In genomic region chr16:30692381-30693074, GRCh38 we compare ENCODE assay signal across 1 cellular context.
TF ChIP-seq lines count a peak whose summit lies in the region.

No MANE protein-coding gene starts in this region.

TF ChIP-seq in IMR-90, 13 proteins besides CTCF, POLR2A, EP300 and RAD21:
- TF ChIP-seq RFX5 (IDR thresholded peaks at IDR 0.05; ENCODE audit: low read depth, low read length): no peak
- TF ChIP-seq MAFK (IDR thresholded peaks at IDR 0.05; ENCODE audit: low read depth, low read length): no peak
- TF ChIP-seq RCOR1 (IDR thresholded peaks at IDR 0.05; ENCODE audit: insufficient replicate concordance, low read length): no peak
- no peak for TF ChIP-seq SMC3 (IDR thresholded peaks at IDR 0.05; ENCODE audit: low read depth, low read length)
- TF ChIP-seq CHD1 (IDR thresholded peaks at IDR 0.05; ENCODE audit: low read depth, low read length): no peak
- no peak for TF ChIP-seq BHLHE40 (IDR thresholded peaks at IDR 0.05; ENCODE audit: low read depth, low read length)
- TF ChIP-seq MXI1 (IDR thresholded peaks at IDR 0.05; ENCODE audit: borderline replicate concordance, low read depth, low read length): no peak
- no peak for TF ChIP-seq ELK1 (IDR thresholded peaks at IDR 0.05; ENCODE audit: borderline replicate concordance, low read depth, low read length)
- TF ChIP-seq FOS (IDR thresholded peaks at IDR 0.05; ENCODE audit: low read depth, low read length): no peak
- TF ChIP-seq MAZ (IDR thresholded peaks at IDR 0.05; ENCODE audit: borderline replicate concordance, low read depth, low read length): no peak
- TF ChIP-seq CEBPB (IDR thresholded peaks at IDR 0.05; ENCODE audit: low read depth, low read length): no peak
- TF ChIP-seq, protein P1, sequence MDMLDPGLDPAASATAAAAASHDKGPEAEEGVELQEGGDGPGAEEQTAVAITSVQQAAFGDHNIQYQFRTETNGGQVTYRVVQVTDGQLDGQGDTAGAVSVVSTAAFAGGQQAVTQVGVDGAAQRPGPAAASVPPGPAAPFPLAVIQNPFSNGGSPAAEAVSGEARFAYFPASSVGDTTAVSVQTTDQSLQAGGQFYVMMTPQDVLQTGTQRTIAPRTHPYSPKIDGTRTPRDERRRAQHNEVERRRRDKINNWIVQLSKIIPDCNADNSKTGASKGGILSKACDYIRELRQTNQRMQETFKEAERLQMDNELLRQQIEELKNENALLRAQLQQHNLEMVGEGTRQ (IDR thresholded peaks at IDR 0.05; ENCODE audit: low read depth, low read length): no peak
- TF ChIP-seq NFE2L2 (IDR thresholded peaks at IDR 0.05; ENCODE audit: low read depth, low read length): no peak
